ENCODE assay signal across 9 cellular contexts in genomic region chr17:48544356-48545021, GRCh38. TPM values are rescaled to one million over a fixed set of nuclear protein-coding genes. Genes with fewer than 3 reads are reported as not detected.
DNase-seq lines count a peak whose midpoint lies in the region; ATAC-seq and TF ChIP-seq lines count a peak whose summit lies in the region.
"Had no signal": no experiment of that assay in that cellular context is flagged by ENCODE, and none has a peak within 500 bp of the region (broad histone marks: within the 10 kb centered on the region; RNA-seq: fewer than 3 reads in every experiment).

No MANE protein-coding gene starts in this region.

- no peaks in the 10 kb centered on the region for H3K9me3 ChIP-seq in lung (ENCODE audit: control insufficient read depth in 2 of 2, insufficient read depth in 1 of 2, low read length in 1 of 2)

- H3K4me1 ChIP-seq in lung (ENCODE audit: control insufficient read depth in 2 of 2, insufficient read depth in 2 of 2, low read length in 2 of 2): peaks cover 0 to 3% of the 10 kb centered on the region in 2 donors

- in situ Hi-C loops in GM18951 (cut with MboI; ENCODE audit: low sequenced_read_pairs, unreplicated experiment): no loop called here

- no peaks in the 10 kb centered on the region for H3K27me3 ChIP-seq in lung (ENCODE audit: control insufficient read depth, insufficient read depth)

- peak overlapping the region; percentile 35 for H3K4me3 ChIP-seq in lung
- H3K4me3 ChIP-seq: SK-N-MC had no signal

- ATAC-seq in lung (ENCODE audit: insufficient read depth, low FRiP score) (peak; percentile 29), GM19023 (IDR thresholded peaks at IDR 0.05; ENCODE audit: unreplicated experiment) (no peak)
- ATAC-seq in stimulated activated naive CD8-positive, alpha-beta T cell treated with anti-CD3 and anti-CD28 coated beads, Interleukin-15, Interleukin-2, amounts not matched to agents 100 U/mL and 50 U/mL, for 24 hours: no peak

- DNase-seq in T-helper 1 cell (peak in 4 of 5 donors; percentile 18 to 39 (median 28)), lung (ENCODE audit: low spot score) (peak; percentile 74), inferior parietal cortex (ENCODE audit: extremely low spot score) (no peak), nucleus accumbens (lab: John Stamatoyannopoulos, UW) (no peak)
- peak; percentile 31 for DNase-seq in central memory CD4-positive, alpha-beta T cell
- peak; percentile 63 for DNase-seq in stimulated activated naive CD8-positive, alpha-beta T cell treated with anti-CD3 and anti-CD28 coated beads, Interleukin-15, Interleukin-2, amounts not matched to agents 100 U/mL and 50 U/mL, for 24 hours

- no peaks in the 10 kb centered on the region for H3K36me3 ChIP-seq in lung (ENCODE audit: control insufficient read depth in 2 of 2, insufficient read depth in 2 of 2, low read length in 2 of 2)

- TF ChIP-seq CTCF in lung (IDR thresholded peaks at IDR 0.05; ENCODE audit: control extremely low read depth, extremely low read depth): no peak

- peak; percentile 23 for TF ChIP-seq POLR2A in GM18951 (IDR thresholded peaks at IDR 0.05; ENCODE audit: extremely low read depth, insufficient read depth, insufficient read length)

- peak overlapping the region; percentile 76 for H3K27ac ChIP-seq in lung (ENCODE audit: low read depth in 1 of 2, low read length in 1 of 2)
- H3K27ac ChIP-seq: SK-N-MC had no signal

- 2 to 5% methylated on average over 38 of the region's 38 CpGs for WGBS in lung, 2 donors

RNA-seq across cellular contexts. Expression of gene HOXB2, which starts 0.4 kb away (rescaled TPM):
- 10 to 100 TPM in 1 of 2 donors, 1 to 10 TPM in 1; 6.7 to 13.9 TPM for total RNA-seq in lung
- 1 to 10 TPM; 4.1 to 7.8 TPM for polyA plus RNA-seq in lung

RNA-seq across cellular contexts. Expression of gene HOXB1, which starts 13.7 kb away (rescaled TPM):
- not detected for total RNA-seq in lung
- polyA plus RNA-seq in lung: not detected

RNA-seq across cellular contexts. Expression of gene HOXB4, which starts 33.7 kb away (rescaled TPM):
- 1 to 10 TPM; 3.5 to 6.7 TPM for total RNA-seq in lung
- polyA plus RNA-seq in lung: 1 to 10 TPM; 1.4 to 1.7 TPM

RNA-seq across cellular contexts. Expression of gene HOXB3, which starts 45.6 kb away (rescaled TPM):
- 10 to 100 TPM in 1 of 2 donors, 1 to 10 TPM in 1; 8.6 to 21.1 TPM for total RNA-seq in lung
- polyA plus RNA-seq in lung: 1 to 10 TPM; 1.9 to 4.9 TPM

RNA-seq across cellular contexts. Expression of gene HOXB5, which starts 49.1 kb away (rescaled TPM):
- total RNA-seq in lung: 1 to 10 TPM; 2.6 to 2.9 TPM
- 1 to 10 TPM; 1.8 TPM for polyA plus RNA-seq in lung

Comparison
In these comparisons a context has a peak if more than half of its experiments do, and no peak if none do; other contexts are left out.
1. DNase-seq: peak in T-helper 1 cell (4 of 5), central memory CD4-positive, alpha-beta T cell (single experiment), lung (single experiment) and stimulated activated naive CD8-positive, alpha-beta T cell treated with anti-CD3 and anti-CD28 coated beads, Interleukin-15, Interleukin-2, amounts not matched to agents 100 U/mL and 50 U/mL, for 24 hours (single experiment); none in inferior parietal cortex (single experiment) and nucleus accumbens (0 of 56).